Comparison of ENCODE assay signal across 1 cellular context in genomic region chr19:55041627-55042343, GRCh38.
TF ChIP-seq lines count a peak whose summit lies in the region.

No MANE protein-coding gene starts in this region.

TF ChIP-seq in K562, 482 proteins besides CTCF, POLR2A, EP300 and RAD21 (continued from another document and continues in another):
- TF ChIP-seq PCBP1 (IDR thresholded peaks at IDR 0.05; ENCODE audit: low read depth, low read length, poor library complexity, severe bottlenecking) (no peak), SAP30 (IDR thresholded peaks at IDR 0.05; ENCODE audit: borderline replicate concordance, insufficient read depth, low read depth, low read length, poor library complexity, severe bottlenecking) (no peak), HINFP (tag; conservative IDR thresholded peaks at IDR 0.05; ENCODE audit: low read depth) (no peak), ZBTB2 (IDR thresholded peaks at IDR 0.05) (peak; percentile 55; the same call in 1 of the 2 replicates), PRDM10 (IDR thresholded peaks at IDR 0.05; ENCODE audit: partially characterized antibody) (no peak), KDM1A (IDR thresholded peaks at IDR 0.05) (peak; percentile 49 to 53; a peak in 3 of 4 replicates), RREB1 (CRISPR knock-in tag; IDR thresholded peaks at IDR 0.05) (no peak), MYC (IDR thresholded peaks at IDR 0.05; ENCODE audit: low read depth, low read length) (no peak), MYC (CRISPR knock-in tag; IDR thresholded peaks at IDR 0.05; ENCODE audit: borderline replicate concordance, low read depth) (0 out of 2 replicates have a peak, but pooled peaks have one; percentile 22), RBM34 (IDR thresholded peaks at IDR 0.05; ENCODE audit: borderline replicate concordance, insufficient read depth, low read length) (no peak), DDX20 (tag; IDR thresholded peaks at IDR 0.05; ENCODE audit: low read depth) (no peak), HIVEP1 (CRISPR knock-in tag; IDR thresholded peaks at IDR 0.05) (no peak), YY1 (IDR thresholded peaks at IDR 0.05; ENCODE audit: borderline replicate concordance in 1 of 3, control insufficient read depth in 1 of 3, extremely low read depth in 1 of 3, insufficient read depth in 3 of 3, insufficient read length in 1 of 3, insufficient replicate concordance in 2 of 3, low read depth in 1 of 3, low read length in 2 of 3) (peak in 1 of 3 experiments; percentile 78), HOXB6 (CRISPR knock-in tag; IDR thresholded peaks at IDR 0.05; ENCODE audit: borderline replicate concordance) (no peak), BACH1 (tag; IDR thresholded peaks at IDR 0.05) (no peak; the same call in 1 of the 2 replicates), ELF2 (CRISPR knock-in tag; IDR thresholded peaks at IDR 0.05) (no peak), TFAP4 (CRISPR knock-in tag; IDR thresholded peaks at IDR 0.05; ENCODE audit: borderline replicate concordance) (no peak; the same call in 1 of the 2 replicates), SMARCE1 (IDR thresholded peaks at IDR 0.05) (peak; percentile 27; the same call in 1 of the 2 replicates), NBN (IDR thresholded peaks at IDR 0.05; ENCODE audit: low read depth) (no peak; the same call in 1 of the 2 replicates), POLR2AphosphoS2 (IDR thresholded peaks at IDR 0.05; ENCODE audit: low read length) (peak; percentile 68; the same call in 1 of the 2 replicates), ZFP36 (IDR thresholded peaks at IDR 0.05; ENCODE audit: low read depth, low read length, partially characterized antibody) (no peak), ZBTB17 (CRISPR knock-in tag; IDR thresholded peaks at IDR 0.05) (0 out of 2 replicates have a peak, but pooled peaks have one; percentile 52), JUND (IDR thresholded peaks at IDR 0.05; ENCODE audit: borderline replicate concordance, low read depth, low read length) (peak; percentile 53), JUND (tag; IDR thresholded peaks at IDR 0.05; ENCODE audit: borderline replicate concordance, low read depth, low read length) (no peak; the same call in 2 of the 3 replicates), SMAD4 (CRISPR knock-in tag; conservative IDR thresholded peaks at IDR 0.05) (peak; percentile 64; the same call in 1 of the 2 replicates), CHD2 (IDR thresholded peaks at IDR 0.05; ENCODE audit: low read depth, low read length) (no peak; the same call in 1 of the 2 replicates), SIN3B (IDR thresholded peaks at IDR 0.05; ENCODE audit: low read depth) (no peak), MTA1 (IDR thresholded peaks at IDR 0.05; ENCODE audit: borderline replicate concordance) (no peak), RNF219 (CRISPR knock-in tag; IDR thresholded peaks at IDR 0.05) (no peak), FOXK1 (CRISPR knock-in tag; IDR thresholded peaks at IDR 0.05; ENCODE audit: borderline replicate concordance) (no peak), BRF2 (IDR thresholded peaks at IDR 0.05; ENCODE audit: borderline replicate concordance, insufficient read depth, insufficient read length) (no peak), FOXM1 (IDR thresholded peaks at IDR 0.05; ENCODE audit: low read depth) (no peak), FOXM1 (CRISPR knock-in tag; IDR thresholded peaks at IDR 0.05; ENCODE audit: low read depth) (no peak), ETV1 (tag; conservative IDR thresholded peaks at IDR 0.05; ENCODE audit: low read depth) (peak; percentile 85), NFYB (IDR thresholded peaks at IDR 0.05; ENCODE audit: extremely low read depth, insufficient read length) (no peak), FOXP4 (CRISPR knock-in tag; IDR thresholded peaks at IDR 0.05; ENCODE audit: borderline replicate concordance) (no peak), ELK1 (CRISPR knock-in tag; IDR thresholded peaks at IDR 0.05) (no peak), POLR3A (IDR thresholded peaks at IDR 0.05; ENCODE audit: borderline replicate concordance, extremely low read depth, insufficient read depth, insufficient read length) (no peak)
